ENCODE assay signal across 10 cellular contexts in the genomic region with DNA sequence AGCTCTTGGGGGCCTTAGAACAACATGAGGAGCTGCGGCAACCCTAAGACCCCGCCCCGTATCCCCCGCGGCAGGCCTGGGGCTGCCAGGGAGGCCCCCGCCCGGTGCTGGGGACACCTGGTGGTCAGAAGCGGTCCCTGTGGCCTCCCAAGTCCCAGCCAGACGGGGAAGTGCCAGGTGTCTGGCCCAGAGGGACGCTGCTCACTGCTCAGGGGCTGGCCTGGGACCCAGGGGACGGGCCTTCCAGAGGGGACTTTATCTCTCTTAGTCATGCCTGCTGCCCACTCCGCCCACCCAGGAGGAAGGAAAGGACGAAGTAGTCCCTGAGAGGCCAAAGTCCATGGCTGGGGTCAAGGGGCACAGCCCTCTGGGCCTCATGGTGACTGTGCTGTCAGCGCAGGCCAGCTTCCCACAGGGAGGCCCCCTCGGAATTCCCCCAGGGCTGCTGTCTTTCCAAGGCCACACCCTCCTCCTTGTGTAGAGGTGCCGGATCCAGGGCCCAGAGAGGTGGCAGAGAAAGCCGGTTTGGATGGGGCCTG. TPM values are rescaled to one million over a fixed set of nuclear protein-coding genes. Genes with fewer than 3 reads are reported as not detected.
A peak's percentile ranks its signal among the peaks of the same experiment; 100 is the strongest.
DNase-seq lines count a peak whose midpoint lies in the region; ATAC-seq and TF ChIP-seq lines count a peak whose summit lies in the region.
"Had no signal": no experiment of that assay in that cellular context is flagged by ENCODE, and none has a peak within 500 bp of the region (broad histone marks: within the 10 kb centered on the region; RNA-seq: fewer than 3 reads in every experiment).

No MANE protein-coding gene starts in this region.

- no peak overlapping the region for H3K56ac ChIP-seq in mesendoderm (ENCODE audit: low read length)

- peaks cover 4% of the 10 kb centered on the region for H3K4me1 ChIP-seq in mesendoderm (ENCODE audit: control insufficient read depth, low read depth, low read length)

- ATAC-seq in activated CD4-positive, CD25-positive, alpha-beta regulatory T cell treated with anti-CD3 and anti-CD28 coated beads, Interleukin-2, amount 50 U/mL, for 24 hours, result no peak

- no peak overlapping the region for H2BK5ac ChIP-seq in mesendoderm (ENCODE audit: low read length)

- WGBS in mesendoderm (ENCODE audit: extremely low coverage, insufficient coverage, low lambda C conversion rate), result no CpG with 5 or more reads among the region's 17 CpGs

- no peaks in the 10 kb centered on the region for H3K79me1 ChIP-seq in mesendoderm (ENCODE audit: low read length)

- POLR2A ChIA-PET in HEK293T (lab: Yijun Ruan, JAX), result no interaction called here

- in situ Hi-C loops in astrocyte of the spinal cord (cut with HindIII; ENCODE audit: low sequenced_read_pairs), result no loop called here

- H3K36me3 ChIP-seq in mesendoderm (ENCODE audit: control insufficient read depth, insufficient read depth, low read length), result no peaks in the 10 kb centered on the region

- H3K27ac ChIP-seq in mesendoderm (ENCODE audit: low read depth, low read length) (no peak overlapping the region), caudate nucleus (ENCODE audit: low read depth, low read length) (no peak overlapping the region)

- DNase-seq in CD1c-positive myeloid dendritic cell (ENCODE audit: extremely low spot score) (peak; percentile 59), GM20000 (ENCODE audit: low spot score) (peak; percentile 69), astrocyte of the spinal cord (ENCODE audit: low read depth, low spot score) (no peak), mesendoderm (peak; percentile 63), caudate nucleus (lab: John Stamatoyannopoulos, UW) (no peak), HEK293T (ENCODE audit: extremely low spot score) (no peak), KG1 (lab: John Stamatoyannopoulos, UW) (no peak)
- DNase-seq: activated gamma-delta T cell treated with Interleukin-2 at 50 U/mL for 16 hours, occipital lobe had no signal

- CTCF ChIA-PET in HEK293T (lab: Yijun Ruan, JAX), result no interaction called here

- H2BK120ac ChIP-seq in mesendoderm (ENCODE audit: low read depth, low read length), result no peak overlapping the region

- H2BK15ac ChIP-seq in mesendoderm (replicated peaks; ENCODE audit: low read depth), result no peak overlapping the region

- TF ChIP-seq CTCF in GM20000 (IDR thresholded peaks at IDR 0.05; ENCODE audit: extremely low read depth, missing control alignments) (peak; percentile 11), astrocyte of the spinal cord (IDR thresholded peaks at IDR 0.05; ENCODE audit: low read depth, low read length) (peak; percentile 52)

- H2AK5ac ChIP-seq in mesendoderm (ENCODE audit: low read length), result no peak overlapping the region

- no peak overlapping the region for H3K23ac ChIP-seq in mesendoderm (ENCODE audit: low read length)

- H3K4me2 ChIP-seq in mesendoderm (ENCODE audit: low read length), result no peak overlapping the region

- no peak overlapping the region for H4K8ac ChIP-seq in mesendoderm (ENCODE audit: low read depth, low read length)

- H3K4me3 ChIP-seq in astrocyte of the spinal cord (ENCODE audit: low read depth, low read length) (no peak overlapping the region), mesendoderm (ENCODE audit: low read length) (no peak overlapping the region)

- H3K9ac ChIP-seq in mesendoderm (ENCODE audit: low read length), result no peak overlapping the region

- no peaks in the 10 kb centered on the region for H3K27me3 ChIP-seq in mesendoderm (ENCODE audit: insufficient read depth, low read length, poor library complexity)

- H3K18ac ChIP-seq in mesendoderm (ENCODE audit: low read length), result no peak overlapping the region

- H3K4ac ChIP-seq in mesendoderm (ENCODE audit: low read depth, low read length), result no peak overlapping the region

- H3K79me2 ChIP-seq in mesendoderm (ENCODE audit: control insufficient read depth, insufficient read depth, low read length), result no peaks in the 10 kb centered on the region

- no peak overlapping the region for H4K5ac ChIP-seq in mesendoderm (ENCODE audit: low read length)

TF ChIP-seq in HEK293T, 16 proteins besides CTCF, POLR2A, EP300 and RAD21:
- TF ChIP-seq FOXK2 (IDR thresholded peaks at IDR 0.05) (no peak), FOXM1 (IDR thresholded peaks at IDR 0.05; ENCODE audit: borderline replicate concordance) (no peak), SUZ12 (IDR thresholded peaks at IDR 0.05) (no peak), SP1 (IDR thresholded peaks at IDR 0.05) (no peak), ELF4 (IDR thresholded peaks at IDR 0.05) (no peak), L3MBTL2 (conservative IDR thresholded peaks at IDR 0.05) (no peak), HDGF (IDR thresholded peaks at IDR 0.05; ENCODE audit: borderline replicate concordance) (no peak), LEF1 (IDR thresholded peaks at IDR 0.05; ENCODE audit: borderline replicate concordance) (no peak), ZNF384 (IDR thresholded peaks at IDR 0.05) (no peak), ARNT (IDR thresholded peaks at IDR 0.05) (no peak), NFRKB (IDR thresholded peaks at IDR 0.05) (no peak), FOXA1 (IDR thresholded peaks at IDR 0.05) (no peak), TARDBP (IDR thresholded peaks at IDR 0.05) (no peak), CTBP1 (IDR thresholded peaks at IDR 0.05; ENCODE audit: borderline replicate concordance) (no peak)
- TF ChIP-seq, protein P1, sequence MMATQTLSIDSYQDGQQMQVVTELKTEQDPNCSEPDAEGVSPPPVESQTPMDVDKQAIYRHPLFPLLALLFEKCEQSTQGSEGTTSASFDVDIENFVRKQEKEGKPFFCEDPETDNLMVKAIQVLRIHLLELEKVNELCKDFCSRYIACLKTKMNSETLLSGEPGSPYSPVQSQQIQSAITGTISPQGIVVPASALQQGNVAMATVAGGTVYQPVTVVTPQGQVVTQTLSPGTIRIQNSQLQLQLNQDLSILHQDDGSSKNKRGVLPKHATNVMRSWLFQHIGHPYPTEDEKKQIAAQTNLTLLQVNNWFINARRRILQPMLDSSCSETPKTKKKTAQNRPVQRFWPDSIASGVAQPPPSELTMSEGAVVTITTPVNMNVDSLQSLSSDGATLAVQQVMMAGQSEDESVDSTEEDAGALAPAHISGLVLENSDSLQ (IDR thresholded peaks at IDR 0.05), result no peak

RNA-seq across cellular contexts. Expression of a gene that starts 31.0 kb away (rescaled TPM):
- 1.8 TPM for polyA plus RNA-seq in mesendoderm (2013, experiment 1 of 2)
- 1.9 TPM for polyA plus RNA-seq in mesendoderm (2013, experiment 2 of 2)

RNA-seq across cellular contexts. Expression of a gene that starts 39.5 kb away (rescaled TPM):
- 0.17 TPM for polyA plus RNA-seq in mesendoderm (2013, experiment 1 of 2)
- polyA plus RNA-seq in mesendoderm (2013, experiment 2 of 2), result 0.13 TPM

Comparison
In these comparisons a context has a peak if more than half of its experiments do, and no peak if none do; other contexts are left out.
1. DNase-seq: peak in CD1c-positive myeloid dendritic cell (single experiment), GM20000 (single experiment) and mesendoderm (single experiment); none in astrocyte of the spinal cord (single experiment), caudate nucleus (0 of 61), HEK293T (single experiment) and KG1 (single experiment).